11 cellular contexts compared by ENCODE assay signal in the genomic region with DNA sequence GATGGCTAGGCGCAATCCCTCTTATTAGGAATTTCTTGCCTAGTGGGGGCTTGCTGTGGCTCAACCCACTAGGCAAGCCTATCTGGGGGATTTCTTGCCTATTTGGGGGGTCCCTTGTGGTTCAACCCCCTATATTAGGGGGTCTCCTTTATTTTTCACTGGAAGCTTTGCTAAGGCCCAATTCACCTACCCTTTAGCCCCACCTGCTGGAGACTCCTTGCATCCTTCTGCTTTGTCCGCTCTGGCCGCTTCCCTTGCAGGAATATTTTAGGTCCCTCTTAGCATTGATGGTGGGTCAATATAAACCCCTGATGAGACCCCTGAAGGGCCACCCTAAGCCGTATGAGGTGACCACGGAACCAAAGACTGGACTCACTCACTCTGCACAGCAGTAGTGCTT.
DNase-seq lines count a peak whose midpoint lies in the region; ATAC-seq, FAIRE-seq and TF ChIP-seq lines count a peak whose summit lies in the region.
"Had no signal": no experiment of that assay in that cellular context is flagged by ENCODE, and none has a peak within 500 bp of the region (broad histone marks: within the 10 kb centered on the region; RNA-seq: fewer than 3 reads in every experiment).

No MANE protein-coding gene starts in this region.

- H3K9me3 ChIP-seq in heart left ventricle (peaks cover 0 to 32% (median 13%) of the 10 kb centered on the region in 12 donors), right atrium auricular region (peaks cover 7 to 21% of the 10 kb centered on the region in 2 donors), endodermal cell (ENCODE audit: control insufficient read depth, low read length) (peaks cover 19% of the 10 kb centered on the region)

- H3K9me3 Mint-ChIP-seq in endodermal cell, result peaks cover 16% of the 10 kb centered on the region

- no peak for DNase-seq in heart left ventricle
- no peak for DNase-seq in right atrium auricular region (ENCODE audit: low spot score)
- DNase-seq in NCI-H460 (ENCODE audit: extremely low read depth, low read depth), result peak; percentile 5
- DNase-seq in endodermal cell, result peak; percentile 89
- peak; percentile 42 for DNase-seq in urothelium cell line (ENCODE audit: low spot score)
- no peak for DNase-seq in OCI-M2 (lab: John Stamatoyannopoulos, UW; ENCODE audit: unreplicated experiment)
- DNase-seq in activated naive CD4-positive, alpha-beta T cell (lab: John Stamatoyannopoulos, UW), result no peak
- DNase-seq: DMS153, NCI-H1048 had no signal

- H3K4me1 Mint-ChIP-seq in endodermal cell, result no peaks in the 10 kb centered on the region

- H3K4me1 ChIP-seq in heart left ventricle (no peaks in the 10 kb centered on the region), right atrium auricular region (no peaks in the 10 kb centered on the region), endodermal cell (ENCODE audit: control insufficient read depth, insufficient read depth, low read length) (no peaks in the 10 kb centered on the region)

- H3K27me3 Mint-ChIP-seq in endodermal cell (ENCODE audit: insufficient read depth), result no peaks in the 10 kb centered on the region
- H3K27me3 Mint-ChIP-seq: stimulated activated naive CD8-positive, alpha-beta T cell treated with anti-CD3 and anti-CD28 coated beads, Interleukin-15, Interleukin-2, amounts not matched to agents 100 ng/mL and 50 ng/mL, for 24 hours had no signal

- no peak overlapping the region for H3K27ac Mint-ChIP-seq in endodermal cell
- H3K27ac Mint-ChIP-seq: stimulated activated naive CD8-positive, alpha-beta T cell treated with anti-CD3 and anti-CD28 coated beads, Interleukin-15, Interleukin-2, amounts not matched to agents 100 ng/mL and 50 ng/mL, for 24 hours had no signal

- H3K36me3 ChIP-seq in heart left ventricle (no peaks in the 10 kb centered on the region), right atrium auricular region (no peaks in the 10 kb centered on the region), endodermal cell (ENCODE audit: control insufficient read depth, insufficient read depth, low read length) (no peaks in the 10 kb centered on the region)

- H3K36me3 Mint-ChIP-seq in endodermal cell (ENCODE audit: low read depth), result peaks cover 2% of the 10 kb centered on the region

- intact Hi-C loops in heart left ventricle (cut with DNase I), result loop anchor here in 3 of 10 donors (5.0 to 10.0 kb wide), 2 partner anchors 1083 to 1085 kb away; no protein-coding TSS in a partner anchor

- H3K27me3 ChIP-seq in heart left ventricle, result no peaks in the 10 kb centered on the region
- H3K27me3 ChIP-seq in right atrium auricular region, result no peaks in the 10 kb centered on the region
- H3K27me3 ChIP-seq in endodermal cell (ENCODE audit: control insufficient read depth, insufficient read depth, low read length, poor library complexity, severe bottlenecking), result no peaks in the 10 kb centered on the region

- TF ChIP-seq POLR2A in heart left ventricle (IDR thresholded peaks at IDR 0.05), result no peak

- WGBS in heart left ventricle, 4 donors, result 84 to 91% (median 86%) methylated on average over 5 of the region's 5 CpGs
- 84 to 87% methylated on average over 3 to 5 of the region's 5 CpGs for WGBS in endodermal cell (ENCODE audit: insufficient coverage in 1 of 2, insufficient read length in 1 of 2), 2 experiments

- ATAC-seq in heart left ventricle, result no peak
- no peak for ATAC-seq in HG02588 (IDR thresholded peaks at IDR 0.05; ENCODE audit: unreplicated experiment)

- no peak overlapping the region for H3K4me3 Mint-ChIP-seq in endodermal cell
- H3K4me3 Mint-ChIP-seq: stimulated activated naive CD8-positive, alpha-beta T cell treated with anti-CD3 and anti-CD28 coated beads, Interleukin-15, Interleukin-2, amounts not matched to agents 100 ng/mL and 50 ng/mL, for 24 hours had no signal

- no peak overlapping the region for H3K9ac ChIP-seq in endodermal cell (ENCODE audit: extremely low read depth, low read length, poor library complexity, severe bottlenecking)

- TF ChIP-seq CTCF in heart left ventricle (IDR thresholded peaks at IDR 0.05), result peak in 8 of 12 donors; percentile 13 to 43 (median 32)
- TF ChIP-seq CTCF in right atrium auricular region (IDR thresholded peaks at IDR 0.05), result peak in 1 of 2 donors; percentile 45
- peak; percentile 85 for TF ChIP-seq CTCF in endodermal cell (conservative IDR thresholded peaks at IDR 0.05)

- no peak for FAIRE-seq in urothelium cell line (lab: Jason Lieb, UNC)

- H3K4me3 ChIP-seq in heart left ventricle (no peak overlapping the region), right atrium auricular region (no peak overlapping the region), endodermal cell (ENCODE audit: low read length) (no peak overlapping the region)

- H3K27ac ChIP-seq in heart left ventricle (no peak overlapping the region), right atrium auricular region (no peak overlapping the region), endodermal cell (ENCODE audit: low read depth, low read length) (no peak overlapping the region)

Comparison
In these comparisons a context has a peak if more than half of its experiments do, and no peak if none do; other contexts are left out.
1. DNase-seq: peak in NCI-H460 (single experiment), endodermal cell (single experiment) and urothelium cell line (single experiment); none in heart left ventricle (0 of 5), right atrium auricular region (single experiment), OCI-M2 (single experiment) and activated naive CD4-positive, alpha-beta T cell (0 of 4).